8 cellular contexts compared by ENCODE assay signal in genomic region chr9:79574166-79574565, GRCh38. TPM values are rescaled to one million over a fixed set of nuclear protein-coding genes. Genes with fewer than 3 reads are reported as not detected.
DNase-seq lines count a peak whose midpoint lies in the region; ATAC-seq and TF ChIP-seq lines count a peak whose summit lies in the region.

No MANE protein-coding gene starts in this region.

- H3K27me3 ChIP-seq in gastroesophageal sphincter (no peaks in the 10 kb centered on the region), sigmoid colon (no peaks in the 10 kb centered on the region)

- H3K9me3 Mint-ChIP-seq in WTC11 = no peaks in the 10 kb centered on the region

- ATAC-seq in WTC11 = no peak
- no peak for ATAC-seq in gastroesophageal sphincter
- no peak for ATAC-seq in GM21381 (IDR thresholded peaks at IDR 0.05; ENCODE audit: unreplicated experiment)

- peaks cover 39% of the 10 kb centered on the region for H3K4me1 Mint-ChIP-seq in WTC11

- intact Hi-C loops in sigmoid colon (cut with DNase I) = loop anchor here (5.0 to 10.0 kb wide), 3 partner anchors 113 to 1223 kb away; no protein-coding TSS in a partner anchor

- H3K27ac ChIP-seq in gastroesophageal sphincter (peak overlapping the region in 2 of 4 donors; percentile 97 to 98), sigmoid colon (peak overlapping the region in 2 of 4 donors; percentile 94 to 97)

- DNase-seq in WTC11 (ENCODE audit: low spot score) = no peak
- DNase-seq in sigmoid colon = no peak
- DNase-seq in putamen (ENCODE audit: low spot score) = no peak
- DNase-seq in activated CD8-positive, alpha-beta memory T cell treated with anti-CD3 and anti-CD28 coated beads, Interleukin-2, amount 50 U/mL, for 48 hours = no peak
- DNase-seq in HT-29 (ENCODE audit: low spot score) = no peak

- POLR2A ChIA-PET in WTC11 (lab: Charles Lee) = no interaction called here

- no peaks in the 10 kb centered on the region for H3K36me3 ChIP-seq in gastroesophageal sphincter
- H3K36me3 ChIP-seq in sigmoid colon = no peaks in the 10 kb centered on the region

- H3K9me3 ChIP-seq in gastroesophageal sphincter (no peaks in the 10 kb centered on the region), sigmoid colon (no peaks in the 10 kb centered on the region)

- H3K4me3 Mint-ChIP-seq in WTC11 = peak overlapping the region; percentile 93

- no peak for TF ChIP-seq POLR2A in gastroesophageal sphincter (IDR thresholded peaks at IDR 0.05)
- TF ChIP-seq POLR2A in sigmoid colon (IDR thresholded peaks at IDR 0.05) = no peak

- peaks cover 22% of the 10 kb centered on the region for H3K36me3 Mint-ChIP-seq in WTC11

- H3K27me3 Mint-ChIP-seq in WTC11 (ENCODE audit: low read depth) = peaks cover 6% of the 10 kb centered on the region

- H3K4me3 ChIP-seq in GM08714 (ENCODE audit: low read length) (peak overlapping the region; percentile 93), gastroesophageal sphincter (peak overlapping the region; percentile 94 to 95), sigmoid colon (peak overlapping the region; percentile 89 to 94 (median 94))

- WGBS in gastroesophageal sphincter (ENCODE audit: low coverage in 1 of 2), 2 donors = 51 to 53% methylated on average over 6 of the region's 6 CpGs
- WGBS in sigmoid colon, 2 donors = 31 to 40% methylated on average over 6 of the region's 6 CpGs

- CTCF ChIA-PET in WTC11 (lab: Charles Lee) = no interaction called here

- 0 out of 2 replicates have a peak overlapping the region, but pooled peaks have one; percentile 45 for H3K27ac Mint-ChIP-seq in WTC11

- peaks cover 0 to 65% (median 5%) of the 10 kb centered on the region in 3 donors for H3K4me1 ChIP-seq in gastroesophageal sphincter
- peaks cover 0 to 43% (median 23%) of the 10 kb centered on the region in 4 donors for H3K4me1 ChIP-seq in sigmoid colon

- TF ChIP-seq EP300 in gastroesophageal sphincter (IDR thresholded peaks at IDR 0.05) (no peak), sigmoid colon (IDR thresholded peaks at IDR 0.05) (no peak)

- TF ChIP-seq CTCF in WTC11 (IDR thresholded peaks at IDR 0.05) (no peak), gastroesophageal sphincter (IDR thresholded peaks at IDR 0.05) (no peak), sigmoid colon (IDR thresholded peaks at IDR 0.05) (no peak)

TF ChIP-seq in WTC11, 78 proteins besides CTCF, POLR2A, EP300 and RAD21:
- TF ChIP-seq CBFB (CRISPR knock-in tag; IDR thresholded peaks at IDR 0.05; ENCODE audit: low read depth) (no peak), GTF2I (CRISPR knock-in tag; conservative IDR thresholded peaks at IDR 0.05) (no peak), NFYB (CRISPR knock-in tag; conservative IDR thresholded peaks at IDR 0.05; ENCODE audit: low read depth) (no peak), IRF2 (CRISPR knock-in tag; IDR thresholded peaks at IDR 0.05; ENCODE audit: borderline replicate concordance, low read depth) (no peak), ZNF532 (CRISPR knock-in tag; IDR thresholded peaks at IDR 0.05; ENCODE audit: borderline replicate concordance) (no peak), NFE2L1 (CRISPR knock-in tag; IDR thresholded peaks at IDR 0.05) (no peak), MYBL2 (CRISPR knock-in tag; IDR thresholded peaks at IDR 0.05) (no peak), RELA (CRISPR knock-in tag; IDR thresholded peaks at IDR 0.05; ENCODE audit: borderline replicate concordance) (no peak), FOXK1 (CRISPR knock-in tag; IDR thresholded peaks at IDR 0.05) (no peak), SP1 (CRISPR knock-in tag; conservative IDR thresholded peaks at IDR 0.05) (no peak), ELF4 (CRISPR knock-in tag; IDR thresholded peaks at IDR 0.05; ENCODE audit: low read depth) (no peak)

RNA-seq across cellular contexts. Expression of gene TLE4, which starts 2.4 kb away (rescaled TPM):
- 48.1 to 50.9 TPM (median 49.8 TPM) in 3 replicates for total RNA-seq in WTC11 (2021)
- 10 to 100 TPM; 30.5 to 66.2 (median 46.4) TPM for total RNA-seq in gastroesophageal sphincter
- total RNA-seq in sigmoid colon = 10 to 100 TPM; 29.1 to 60.9 (median 34.6) TPM
- 10 to 100 TPM in 1 of 3 donors, 1 to 10 TPM in 2; 7.6 to 11.6 (median 8.4) TPM for polyA plus RNA-seq in sigmoid colon
- 16.1 and 18.3 TPM in 2 replicates for total RNA-seq in HT-29 (2014; rRNA removed; shearing (Covaris generic))
